8 cellular contexts compared by ENCODE assay signal in the genomic region with DNA sequence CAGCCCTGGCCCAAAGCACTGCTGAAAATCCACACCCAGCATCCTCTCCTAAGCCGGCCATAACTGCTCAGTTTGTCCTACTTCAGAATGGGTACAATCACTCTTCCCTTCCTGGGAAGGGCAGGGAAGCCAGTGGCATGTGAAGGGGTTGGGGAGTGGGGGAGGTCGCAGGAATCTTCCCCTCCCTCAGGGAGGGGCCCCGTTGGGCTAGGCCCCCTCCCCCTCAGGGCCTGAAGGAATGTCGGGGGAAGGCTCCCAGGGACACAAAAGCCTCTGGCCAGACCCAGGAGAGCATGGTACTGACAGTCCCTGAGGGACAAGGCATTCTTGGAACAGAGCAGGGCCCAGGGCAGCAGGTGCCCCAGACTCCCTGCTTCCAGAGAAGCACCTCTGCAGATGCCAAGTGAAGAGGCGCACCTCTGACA. TPM values are rescaled to one million over a fixed set of nuclear protein-coding genes. Genes with fewer than 3 reads are reported as not detected.
DNase-seq lines count a peak whose midpoint lies in the region; ATAC-seq lines count a peak whose summit lies in the region.

No MANE protein-coding gene starts in this region.

- peak overlapping the region; percentile 90 for H3K4me3 Mint-ChIP-seq in T-helper 1 cell treated with Interleukin-12 subunit alpha and Interleukin-12 subunit beta and Interleukin-4 antibody, amounts not matched to agents 30 μg/mL and 1 μg/mL, for 36 hours

- peaks cover 23 to 30% of the 10 kb centered on the region in 2 donors for H3K36me3 ChIP-seq in stomach smooth muscle (ENCODE audit: control insufficient read depth in 2 of 2, insufficient read depth in 2 of 2, low read length in 2 of 2)

- H3K9me3 ChIP-seq in stomach smooth muscle (ENCODE audit: control insufficient read depth in 2 of 2, low read length in 2 of 2), result no peaks in the 10 kb centered on the region

- ATAC-seq in activated naive CD4-positive, alpha-beta T cell treated with anti-CD3 and anti-CD28 coated beads, Interleukin-2, amount 50 U/mL, for 72 hours, result no peak

- H3K27me3 Mint-ChIP-seq in T-helper 1 cell treated with Interleukin-12 subunit alpha and Interleukin-12 subunit beta and Interleukin-4 antibody, amounts not matched to agents 30 μg/mL and 1 μg/mL, for 36 hours (ENCODE audit: low read depth), result no peaks in the 10 kb centered on the region

- H3K9me3 Mint-ChIP-seq in T-helper 1 cell treated with Interleukin-12 subunit alpha and Interleukin-12 subunit beta and Interleukin-4 antibody, amounts not matched to agents 30 μg/mL and 1 μg/mL, for 36 hours, result no peaks in the 10 kb centered on the region
- no peaks in the 10 kb centered on the region for H3K9me3 Mint-ChIP-seq in activated naive CD4-positive, alpha-beta T cell treated with anti-CD3 and anti-CD28 coated beads, Interleukin-2, amount 50 U/mL, for 72 hours

- H3K36me3 Mint-ChIP-seq in T-helper 1 cell treated with Interleukin-12 subunit alpha and Interleukin-12 subunit beta and Interleukin-4 antibody, amounts not matched to agents 30 μg/mL and 1 μg/mL, for 36 hours (ENCODE audit: low read depth), result peaks cover 30% of the 10 kb centered on the region
- peaks cover 32 to 39% of the 10 kb centered on the region in 2 donors for H3K36me3 Mint-ChIP-seq in activated naive CD4-positive, alpha-beta T cell treated with anti-CD3 and anti-CD28 coated beads, Interleukin-2, amount 50 U/mL, for 72 hours

- H3K4me1 ChIP-seq in stomach smooth muscle (ENCODE audit: control insufficient read depth, insufficient read depth, low read length), result peaks cover 23% of the 10 kb centered on the region

- peak overlapping the region; percentile 70 for H3K27ac ChIP-seq in stomach smooth muscle (ENCODE audit: low read length)

- no peaks in the 10 kb centered on the region for H3K27me3 ChIP-seq in stomach smooth muscle (ENCODE audit: control insufficient read depth in 1 of 2, insufficient read depth in 2 of 2, low read length in 2 of 2)

- H3K4me3 ChIP-seq in stomach smooth muscle (ENCODE audit: low read length in 2 of 2), result peak overlapping the region; percentile 78 to 83

- H3K9ac ChIP-seq in stomach smooth muscle (ENCODE audit: low read length in 2 of 2), result peak overlapping the region; percentile 76 to 83

- peak overlapping the region; percentile 86 for H3K27ac Mint-ChIP-seq in T-helper 1 cell treated with Interleukin-12 subunit alpha and Interleukin-12 subunit beta and Interleukin-4 antibody, amounts not matched to agents 30 μg/mL and 1 μg/mL, for 36 hours
- peak overlapping the region; percentile 92 to 94 for H3K27ac Mint-ChIP-seq in activated naive CD4-positive, alpha-beta T cell treated with anti-CD3 and anti-CD28 coated beads, Interleukin-2, amount 50 U/mL, for 72 hours

- DNase-seq in T-helper 1 cell (no peak), iPS-NIHi7 (ENCODE audit: extremely low spot score) (peak; percentile 25), DMS153 (lab: John Stamatoyannopoulos, UW) (no peak), NCI-H82 (lab: John Stamatoyannopoulos, UW) (no peak), OCI-M1 (lab: John Stamatoyannopoulos, UW) (no peak)
- no peak for DNase-seq in activated naive CD4-positive, alpha-beta T cell treated with anti-CD3 and anti-CD28 coated beads, Interleukin-2, amount 50 U/mL, for 72 hours (ENCODE audit: low spot score in 2 of 2)

- H3K4me1 Mint-ChIP-seq in T-helper 1 cell treated with Interleukin-12 subunit alpha and Interleukin-12 subunit beta and Interleukin-4 antibody, amounts not matched to agents 30 μg/mL and 1 μg/mL, for 36 hours (ENCODE audit: low read depth), result peaks cover 51% of the 10 kb centered on the region

RNA-seq across cellular contexts. Expression of gene ELOVL1, which starts 1.2 kb away (rescaled TPM):
- total RNA-seq in activated naive CD4-positive, alpha-beta T cell treated with anti-CD3 and anti-CD28 coated beads, Interleukin-2, amount 50 U/mL, for 72 hours, result 10 to 100 TPM; 53.2 to 61.0 TPM

RNA-seq across cellular contexts. Expression of gene CDC20, which starts 7.8 kb away (rescaled TPM):
- 100 to 1,000 TPM; 127 to 328 TPM for total RNA-seq in activated naive CD4-positive, alpha-beta T cell treated with anti-CD3 and anti-CD28 coated beads, Interleukin-2, amount 50 U/mL, for 72 hours

RNA-seq across cellular contexts. Expression of gene MED8, which starts 23.0 kb away (rescaled TPM):
- total RNA-seq in activated naive CD4-positive, alpha-beta T cell treated with anti-CD3 and anti-CD28 coated beads, Interleukin-2, amount 50 U/mL, for 72 hours, result 10 to 100 TPM; 32.8 to 53.9 TPM

RNA-seq across cellular contexts. Expression of gene SZT2, which starts 23.1 kb away (rescaled TPM):
- total RNA-seq in activated naive CD4-positive, alpha-beta T cell treated with anti-CD3 and anti-CD28 coated beads, Interleukin-2, amount 50 U/mL, for 72 hours, result 10 to 100 TPM; 52.1 to 52.2 TPM

RNA-seq across cellular contexts. Expression of gene MPL, which starts 29.0 kb away (rescaled TPM):
- not detected for total RNA-seq in activated naive CD4-positive, alpha-beta T cell treated with anti-CD3 and anti-CD28 coated beads, Interleukin-2, amount 50 U/mL, for 72 hours
